ENCODE assay signal across 8 cellular contexts in the genomic region with DNA sequence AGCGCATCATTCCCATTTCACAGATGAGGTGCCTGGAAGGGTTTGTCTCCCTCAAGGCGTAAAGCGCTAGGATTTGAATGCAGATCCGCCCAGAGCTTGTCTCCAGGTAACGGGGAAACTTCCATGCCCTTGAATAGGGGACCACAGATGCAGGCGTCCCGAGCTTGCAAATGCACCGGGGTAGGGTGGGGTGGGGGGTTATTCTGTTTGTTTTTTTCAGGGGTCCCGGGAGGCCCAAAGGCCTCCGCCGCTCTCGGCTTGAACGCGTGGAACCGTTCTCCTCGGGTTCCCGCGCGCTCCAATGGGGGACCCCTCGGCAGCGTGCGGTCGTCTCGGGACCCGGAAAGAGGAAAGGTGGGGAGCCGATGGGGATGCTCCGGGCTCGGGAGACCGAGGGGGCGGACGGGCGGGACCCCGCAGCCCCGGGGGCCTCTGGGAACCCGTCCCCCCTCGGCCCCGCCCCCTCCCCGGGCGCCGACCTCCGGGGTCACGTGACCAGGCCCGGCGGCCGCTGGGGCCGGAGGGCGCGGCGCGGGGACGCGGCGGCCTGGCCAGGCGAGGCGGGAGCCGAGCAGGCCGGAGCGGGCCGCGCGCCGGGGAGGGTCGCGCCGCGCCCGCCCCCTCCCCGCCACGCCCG. TPM values are rescaled to one million over a fixed set of nuclear protein-coding genes. Genes with fewer than 3 reads are reported as not detected.
DNase-seq lines count a peak whose midpoint lies in the region; ATAC-seq and TF ChIP-seq lines count a peak whose summit lies in the region.

PKN1 (plus strand) TSS at position 490 of the 637 bp plus-strand sequence. CDS start 216 bp downstream, outside the sequence.

- H3K36me3 ChIP-seq in HUES64 (ENCODE audit: insufficient read depth, low read length) (0 out of 2 replicates have a peak, but pooled peaks cover 3% of the 10 kb centered on the region), iPS-18a (ENCODE audit: control insufficient read depth, low read depth, low read length) (no peaks in the 10 kb centered on the region), gastrocnemius medialis (no peaks in the 10 kb centered on the region)

- no peak within 1 kb of the TSS for H3K27ac ChIP-seq in HUES64 (ENCODE audit: low read depth, low read length)
- H3K27ac ChIP-seq in iPS-18a (ENCODE audit: low read length): no peak within 1 kb of the TSS
- H3K27ac ChIP-seq in gastrocnemius medialis: peak within 1 kb of the TSS; percentile 73 to 81 (median 76)

- H3K9me3 ChIP-seq in HUES64 (ENCODE audit: insufficient read depth, low read depth, low read length) (no peaks in the 10 kb centered on the region), iPS-18a (ENCODE audit: control insufficient read depth, low read depth, low read length) (no peaks in the 10 kb centered on the region), gastrocnemius medialis (no peaks in the 10 kb centered on the region)

- H3K9me3 Mint-ChIP-seq in T-cell (no peaks in the 10 kb centered on the region), brain (peaks cover 0 to 6% (median 0%) of the 10 kb centered on the region in 5 experiments)

- H3K4me1 Mint-ChIP-seq in T-cell (peaks cover 38 to 49% (median 42%) of the 10 kb centered on the region in 3 donors), brain (peaks cover 20% of the 10 kb centered on the region)

- DNase-seq in NCI-H1436 (lab: John Stamatoyannopoulos, UW) (peak; percentile 60), NCI-H1436 treated with DMSO at 0.1 percent for 48 hours (lab: John Stamatoyannopoulos, UW) (no peak), T-cell (peak in 7 of 34 experiments; percentile 29 to 56 (median 35)), gastrocnemius medialis (no peak)

- peak in 1 of 2 donors; percentile 20 for TF ChIP-seq POLR2A in gastrocnemius medialis (IDR thresholded peaks at IDR 0.05)

- ATAC-seq in T-cell (replicated peaks in 1 of 4): peak; percentile 38 to 47 (median 44)
- peak; percentile 73 to 82 for ATAC-seq in gastrocnemius medialis
- no peak for ATAC-seq in GM21723 (IDR thresholded peaks at IDR 0.05; ENCODE audit: unreplicated experiment)

- CTCF ChIA-PET in T-cell (lab: Charles Lee): interaction anchor here (0.6 to 0.7 kb wide), 3 partner anchors 13 to 297 kb away, joined by 3 to 10 read pairs (median 3); partner anchors contain the start of gene ASF1B (in 1 of the 2)

- intact Hi-C loops in gastrocnemius medialis (cut with DNase I; ENCODE audit: low total_unique reads): loop anchor here (5.0 kb wide), 1 partner anchor 129 kb away; no protein-coding TSS in a partner anchor

- H3K4me1 ChIP-seq in HUES64 (ENCODE audit: insufficient read depth, low read length): 0 out of 2 replicates have a peak, but pooled peaks cover 9% of the 10 kb centered on the region
- H3K4me1 ChIP-seq in iPS-18a (ENCODE audit: control insufficient read depth, low read depth, low read length): no peaks in the 10 kb centered on the region
- peaks cover 16 to 17% of the 10 kb centered on the region in 2 donors for H3K4me1 ChIP-seq in gastrocnemius medialis

- H3K27ac Mint-ChIP-seq in T-cell: peak within 1 kb of the TSS; percentile 92 to 94
- peak within 1 kb of the TSS; percentile 90 to 96 (median 95) for H3K27ac Mint-ChIP-seq in brain

- H3K36me3 Mint-ChIP-seq in T-cell (no peaks in the 10 kb centered on the region), brain (no peaks in the 10 kb centered on the region)

- H3K9ac ChIP-seq in HUES64 (ENCODE audit: low read depth, low read length) (peak within 1 kb of the TSS; percentile 77), iPS-18a (ENCODE audit: low read length) (peak within 1 kb of the TSS; percentile 50)

- TF ChIP-seq CTCF in brain (conservative IDR thresholded peaks at IDR 0.05) (no peak), gastrocnemius medialis (IDR thresholded peaks at IDR 0.05 in 4 of 5, conservative IDR thresholded peaks at IDR 0.05 in 1 of 5) (no peak)

- in situ Hi-C loops in gastrocnemius medialis (cut with MboI; ENCODE audit: low sequenced_read_pairs in 4 of 4): no loop called here

- peak within 1 kb of the TSS; percentile 83 to 88 (median 87) for H3K4me3 Mint-ChIP-seq in T-cell
- H3K4me3 Mint-ChIP-seq in brain: peak within 1 kb of the TSS; percentile 88 to 91 (median 90)

- H3K27me3 Mint-ChIP-seq in T-cell: no peaks in the 10 kb centered on the region
- H3K27me3 Mint-ChIP-seq in brain: peaks cover 11% of the 10 kb centered on the region

- 2% methylated on average over 70 of the region's 70 CpGs for WGBS in HUES64

- H3K27me3 ChIP-seq in HUES64 (ENCODE audit: insufficient read depth, low read length) (0 out of 2 replicates have a peak, but pooled peaks cover 6% of the 10 kb centered on the region), iPS-18a (ENCODE audit: control insufficient read depth, insufficient read depth, low read length) (peaks cover 14% of the 10 kb centered on the region), gastrocnemius medialis (peaks cover 0 to 6% (median 0%) of the 10 kb centered on the region in 3 donors)

- H3K4me3 ChIP-seq in HUES64 (ENCODE audit: low read length) (peak within 1 kb of the TSS; percentile 73), iPS-18a (ENCODE audit: low read length) (peak within 1 kb of the TSS; percentile 74), gastrocnemius medialis (peak within 1 kb of the TSS; percentile 75 to 87 (median 84))

- POLR2A ChIA-PET in T-cell (lab: Charles Lee): interaction anchor here in 1 of 2 donors (0.6 to 0.7 kb wide), 2 partner anchors 35 to 287 kb away, joined by 5 to 7 read pairs; no protein-coding TSS in a partner anchor

RNA-seq across cellular contexts. Expression of gene PKN1, which starts in this region (rescaled TPM):
- polyA plus RNA-seq in HUES64 (2013, experiment 1 of 2): 59.9 TPM
- 64.1 TPM for polyA plus RNA-seq in HUES64 (2013, experiment 2 of 2)
- 100 to 1,000 TPM; 170 to 272 (median 224) TPM for total RNA-seq in T-cell
- polyA plus RNA-seq in brain (ENCODE audit: insufficient read depth, low read depth, low replicate concordance): 287 TPM
- 100 to 1,000 TPM in 1 of 4 donors, 10 to 100 TPM in 3; 52.1 to 130 (median 81.3) TPM for total RNA-seq in gastrocnemius medialis

Comparison
In these comparisons a context has a peak if more than half of its experiments do, and no peak if none do; other contexts are left out.
1. H3K27ac ChIP-seq: peak in gastrocnemius medialis (4 of 4); none in HUES64 (single experiment) and iPS-18a (single experiment).
2. Peak in every context shown above with its lines, with median percentiles within 50 percentile points of each other: H3K4me3 ChIP-seq.